Comparison of ENCODE assay signal across 22 cellular contexts in the genomic region with DNA sequence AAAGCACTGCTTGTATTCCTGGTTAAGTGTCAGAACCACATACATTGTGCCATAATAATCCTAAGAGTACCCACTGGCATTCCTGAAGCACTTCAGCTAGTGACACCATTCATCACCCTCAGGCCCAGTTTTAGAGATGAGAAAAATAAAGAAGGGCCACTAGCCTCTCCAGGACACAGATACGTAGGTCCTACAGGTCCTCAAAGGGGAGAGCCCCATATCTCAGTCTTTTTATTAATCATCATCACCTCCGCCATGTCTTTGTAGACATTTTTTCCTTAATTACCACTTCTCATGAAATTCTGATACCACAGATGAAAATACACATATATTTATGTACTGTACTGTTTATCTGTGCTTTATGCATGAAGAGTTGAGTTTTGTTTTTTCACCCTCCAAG. TPM values are rescaled to one million over a fixed set of nuclear protein-coding genes. Genes with fewer than 3 reads are reported as not detected.
A peak's percentile ranks its signal among the peaks of the same experiment; 100 is the strongest.
DNase-seq lines count a peak whose midpoint lies in the region; ATAC-seq and TF ChIP-seq lines count a peak whose summit lies in the region.
"Had no signal": no experiment of that assay in that cellular context is flagged by ENCODE, and none has a peak within 500 bp of the region (broad histone marks: within the 10 kb centered on the region; RNA-seq: fewer than 3 reads in every experiment).

No MANE protein-coding gene starts in this region.

- H3K27me3 ChIP-seq in colonic mucosa: no peaks in the 10 kb centered on the region
- H3K27me3 ChIP-seq: adrenal gland, breast epithelium had no signal

- H3K9me3 Mint-ChIP-seq in activated CD4-positive, alpha-beta T cell treated with anti-CD3 and anti-CD28 coated beads for 36 hours (ENCODE audit: low read depth): no peaks in the 10 kb centered on the region
- H3K9me3 Mint-ChIP-seq in IgD-negative memory B cell: no peaks in the 10 kb centered on the region
- H3K9me3 Mint-ChIP-seq in activated T-helper 2 cell treated with anti-CD3 and anti-CD28 coated beads, Interferon-gamma antibody, Interleukin-2, Interleukin-4, amounts not matched to agents 10 μg/mL and 5 μg/mL and 100 μg/mL, durations not matched to agents 14 hours and 24 hours and 36 hours: no peaks in the 10 kb centered on the region
- H3K9me3 Mint-ChIP-seq in stimulated activated effector memory CD8-positive, alpha-beta T cell treated with anti-CD3 and anti-CD28 coated beads, Interleukin-12 subunit alpha, Interleukin-12 subunit beta, amount 100 ng/mL, for 72 hours: no peaks in the 10 kb centered on the region
- H3K9me3 Mint-ChIP-seq: T-helper 1 cell treated with Interleukin-12 subunit alpha and Interleukin-12 subunit beta and Interleukin-4 antibody, amounts not matched to agents 30 μg/mL and 1 μg/mL, for 36 hours; type B pancreatic cell had no signal

- no peak for DNase-seq in activated CD4-positive, alpha-beta T cell treated with anti-CD3 and anti-CD28 coated beads for 36 hours
- no peak for DNase-seq in activated CD4-positive, alpha-beta T cell treated with anti-CD3 and anti-CD28 coated beads, Interleukin-2, amount 50 U/mL, for 4 hours
- no peak for DNase-seq in activated T-helper 2 cell treated with anti-CD3 and anti-CD28 coated beads, Interferon-gamma antibody, Interleukin-2, Interleukin-4, amounts not matched to agents 10 μg/mL and 5 μg/mL and 100 μg/mL, durations not matched to agents 14 hours and 24 hours and 36 hours (ENCODE audit: low spot score)
- no peak for DNase-seq in stimulated activated effector memory CD8-positive, alpha-beta T cell treated with anti-CD3 and anti-CD28 coated beads, Interleukin-12 subunit alpha, Interleukin-12 subunit beta, amount 100 ng/mL, for 72 hours (ENCODE audit: low spot score in 2 of 2)
- no peak for DNase-seq in NCI-H2029 (lab: John Stamatoyannopoulos, UW)
- DNase-seq in colonic mucosa: no peak
- DNase-seq: adrenal gland; AML-193; cortex of kidney; glutamatergic neuron; left cardiac atrium; NCI-H1417 treated with DMSO at 0.1 percent for 48 hours; NCI-H526 treated with DMSO at 0.1 percent for 48 hours; SHP77; stimulated activated CD4-positive, alpha-beta T cell treated with anti-CD3 and anti-CD28 coated beads, Interleukin-2, amount 100 ng/mL, for 24 hours had no signal

- POLR2A ChIA-PET in activated CD4-positive, alpha-beta T cell treated with anti-CD3 and anti-CD28 coated beads for 36 hours (lab: Charles Lee): no interaction called here

- peak overlapping the region; percentile 5 for H3K27ac Mint-ChIP-seq in activated CD4-positive, alpha-beta T cell treated with anti-CD3 and anti-CD28 coated beads for 36 hours
- peak overlapping the region in 2 of 3 donors; percentile 82 to 83 for H3K27ac Mint-ChIP-seq in IgD-negative memory B cell
- H3K27ac Mint-ChIP-seq in activated T-helper 2 cell treated with anti-CD3 and anti-CD28 coated beads, Interferon-gamma antibody, Interleukin-2, Interleukin-4, amounts not matched to agents 10 μg/mL and 5 μg/mL and 100 μg/mL, durations not matched to agents 14 hours and 24 hours and 36 hours: peak overlapping the region; percentile 50
- no peak overlapping the region for H3K27ac Mint-ChIP-seq in stimulated activated effector memory CD8-positive, alpha-beta T cell treated with anti-CD3 and anti-CD28 coated beads, Interleukin-12 subunit alpha, Interleukin-12 subunit beta, amount 100 ng/mL, for 72 hours
- H3K27ac Mint-ChIP-seq: T-helper 1 cell treated with Interleukin-12 subunit alpha and Interleukin-12 subunit beta and Interleukin-4 antibody, amounts not matched to agents 30 μg/mL and 1 μg/mL, for 36 hours had no signal

- peaks cover 87% of the 10 kb centered on the region for H3K4me1 Mint-ChIP-seq in activated CD4-positive, alpha-beta T cell treated with anti-CD3 and anti-CD28 coated beads for 36 hours
- peaks cover 78 to 81% (median 79%) of the 10 kb centered on the region in 3 donors for H3K4me1 Mint-ChIP-seq in IgD-negative memory B cell
- peaks cover 74% of the 10 kb centered on the region for H3K4me1 Mint-ChIP-seq in activated T-helper 2 cell treated with anti-CD3 and anti-CD28 coated beads, Interferon-gamma antibody, Interleukin-2, Interleukin-4, amounts not matched to agents 10 μg/mL and 5 μg/mL and 100 μg/mL, durations not matched to agents 14 hours and 24 hours and 36 hours (ENCODE audit: low read depth)
- H3K4me1 Mint-ChIP-seq in stimulated activated effector memory CD8-positive, alpha-beta T cell treated with anti-CD3 and anti-CD28 coated beads, Interleukin-12 subunit alpha, Interleukin-12 subunit beta, amount 100 ng/mL, for 72 hours: peaks cover 80% of the 10 kb centered on the region

- H3K27me3 Mint-ChIP-seq in activated CD4-positive, alpha-beta T cell treated with anti-CD3 and anti-CD28 coated beads for 36 hours: no peaks in the 10 kb centered on the region
- H3K27me3 Mint-ChIP-seq in IgD-negative memory B cell: no peaks in the 10 kb centered on the region
- no peaks in the 10 kb centered on the region for H3K27me3 Mint-ChIP-seq in activated T-helper 2 cell treated with anti-CD3 and anti-CD28 coated beads, Interferon-gamma antibody, Interleukin-2, Interleukin-4, amounts not matched to agents 10 μg/mL and 5 μg/mL and 100 μg/mL, durations not matched to agents 14 hours and 24 hours and 36 hours (ENCODE audit: low read depth)
- H3K27me3 Mint-ChIP-seq: type B pancreatic cell had no signal

- H3K4me3 Mint-ChIP-seq in activated CD4-positive, alpha-beta T cell treated with anti-CD3 and anti-CD28 coated beads for 36 hours: no peak overlapping the region
- H3K4me3 Mint-ChIP-seq in IgD-negative memory B cell: peak overlapping the region in 2 of 4 donors; percentile 8 to 70
- H3K4me3 Mint-ChIP-seq in activated T-helper 2 cell treated with anti-CD3 and anti-CD28 coated beads, Interferon-gamma antibody, Interleukin-2, Interleukin-4, amounts not matched to agents 10 μg/mL and 5 μg/mL and 100 μg/mL, durations not matched to agents 14 hours and 24 hours and 36 hours (ENCODE audit: low read depth): no peak overlapping the region
- H3K4me3 Mint-ChIP-seq in stimulated activated effector memory CD8-positive, alpha-beta T cell treated with anti-CD3 and anti-CD28 coated beads, Interleukin-12 subunit alpha, Interleukin-12 subunit beta, amount 100 ng/mL, for 72 hours: no peak overlapping the region
- H3K4me3 Mint-ChIP-seq: T-helper 1 cell treated with Interleukin-12 subunit alpha and Interleukin-12 subunit beta and Interleukin-4 antibody, amounts not matched to agents 30 μg/mL and 1 μg/mL, for 36 hours; type B pancreatic cell had no signal

- no peak for ATAC-seq in activated CD4-positive, alpha-beta T cell treated with anti-CD3 and anti-CD28 coated beads for 36 hours
- peak; percentile 32 for ATAC-seq in stimulated activated effector memory CD8-positive, alpha-beta T cell treated with anti-CD3 and anti-CD28 coated beads, Interleukin-12 subunit alpha, Interleukin-12 subunit beta, amount 100 ng/mL, for 72 hours
- no peak for ATAC-seq in GM21528 (IDR thresholded peaks at IDR 0.05; ENCODE audit: low FRiP score, unreplicated experiment)
- ATAC-seq: left cardiac atrium had no signal

- H3K27ac ChIP-seq in colonic mucosa: no peak overlapping the region
- H3K27ac ChIP-seq: 22Rv1, adrenal gland, breast epithelium, prostate gland had no signal

- peaks cover 10% of the 10 kb centered on the region for H3K36me3 Mint-ChIP-seq in activated CD4-positive, alpha-beta T cell treated with anti-CD3 and anti-CD28 coated beads for 36 hours (ENCODE audit: low read depth)
- no peaks in the 10 kb centered on the region for H3K36me3 Mint-ChIP-seq in IgD-negative memory B cell
- peaks cover 33% of the 10 kb centered on the region for H3K36me3 Mint-ChIP-seq in activated T-helper 2 cell treated with anti-CD3 and anti-CD28 coated beads, Interferon-gamma antibody, Interleukin-2, Interleukin-4, amounts not matched to agents 10 μg/mL and 5 μg/mL and 100 μg/mL, durations not matched to agents 14 hours and 24 hours and 36 hours (ENCODE audit: low read depth)
- H3K36me3 Mint-ChIP-seq in stimulated activated effector memory CD8-positive, alpha-beta T cell treated with anti-CD3 and anti-CD28 coated beads, Interleukin-12 subunit alpha, Interleukin-12 subunit beta, amount 100 ng/mL, for 72 hours: peaks cover 10% of the 10 kb centered on the region

- H3K4me1 ChIP-seq in colonic mucosa: peaks cover 13% of the 10 kb centered on the region
- H3K4me1 ChIP-seq: breast epithelium had no signal

- no peak overlapping the region for H3K4me3 ChIP-seq in colonic mucosa
- H3K4me3 ChIP-seq: adrenal gland, breast epithelium, prostate gland had no signal

- H3K36me3 ChIP-seq in colonic mucosa: no peaks in the 10 kb centered on the region
- H3K36me3 ChIP-seq: adrenal gland, breast epithelium, prostate gland had no signal

- H3K9me3 ChIP-seq in colonic mucosa: no peaks in the 10 kb centered on the region
- H3K9me3 ChIP-seq: adrenal gland, breast epithelium, prostate gland had no signal

- intact Hi-C loops in activated CD4-positive, alpha-beta T cell treated with anti-CD3 and anti-CD28 coated beads for 36 hours (cut with DNase I, micrococcal nuclease): loop anchor here in 1 of 2 experiments (2.0 kb wide), 1 partner anchor 15 kb away; no protein-coding TSS in a partner anchor
- intact Hi-C loops in activated T-helper 2 cell treated with anti-CD3 and anti-CD28 coated beads, Interferon-gamma antibody, Interleukin-2, Interleukin-4, amounts not matched to agents 10 μg/mL and 5 μg/mL and 100 μg/mL, durations not matched to agents 14 hours and 24 hours and 36 hours (cut with micrococcal nuclease): no loop called here
- intact Hi-C loops in colonic mucosa (cut with DNase I): no loop called here

- TF ChIP-seq CTCF in colonic mucosa (IDR thresholded peaks at IDR 0.05): no peak

- CTCF ChIA-PET in activated CD4-positive, alpha-beta T cell treated with anti-CD3 and anti-CD28 coated beads for 36 hours (lab: Charles Lee): interaction anchor here (0.6 to 0.8 kb wide), 3 partner anchors 25 to 91 kb away, joined by 3 to 5 read pairs (median 4); a partner anchor contains a TSS

- no peak overlapping the region for H3K9ac ChIP-seq in colonic mucosa (ENCODE audit: low read depth in 2 of 2, low read length in 2 of 2)

RNA-seq across cellular contexts. Expression of a gene that starts 43.5 kb away (rescaled TPM):
- 100 to 1,000 TPM; 157 to 168 TPM for total RNA-seq in activated CD4-positive, alpha-beta T cell treated with anti-CD3 and anti-CD28 coated beads for 36 hours
- 333 TPM for polyA plus RNA-seq in IgD-negative memory B cell
- total RNA-seq in activated T-helper 2 cell treated with anti-CD3 and anti-CD28 coated beads, Interferon-gamma antibody, Interleukin-2, Interleukin-4, amounts not matched to agents 10 μg/mL and 5 μg/mL and 100 μg/mL, durations not matched to agents 14 hours and 24 hours and 36 hours: 176 and 188 TPM in 2 replicates
- 100 to 1,000 TPM; 117 to 126 TPM for total RNA-seq in colonic mucosa
